1 cellular context compared by ENCODE assay signal in the genomic region with DNA sequence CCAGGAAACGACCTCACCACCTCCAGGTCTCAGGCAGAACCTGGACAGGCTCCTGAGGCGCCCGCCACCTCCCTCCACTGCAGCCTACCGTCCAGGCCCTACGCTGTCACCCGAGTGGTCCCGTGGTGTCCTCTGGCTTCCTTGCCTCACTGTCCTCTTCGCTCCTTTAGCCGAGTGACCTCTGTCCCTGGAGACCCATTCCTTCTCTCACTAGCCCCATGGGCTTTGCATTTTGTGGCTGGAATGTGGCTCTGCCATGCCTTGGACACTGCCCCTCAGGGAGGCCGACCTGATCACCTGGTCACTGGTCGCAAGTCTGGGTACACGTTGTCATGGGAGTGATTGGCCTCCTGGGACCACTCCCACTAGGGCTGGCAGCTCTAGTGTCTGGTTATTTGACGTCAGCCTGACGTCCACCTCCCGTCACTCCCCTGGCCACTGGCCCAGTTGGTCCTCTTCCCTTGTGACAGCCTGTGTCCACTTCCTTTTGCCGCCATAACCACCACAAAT.
TF ChIP-seq lines count a peak whose summit lies in the region.

No MANE protein-coding gene starts in this region.

TF ChIP-seq in H1, 55 proteins besides CTCF, POLR2A, EP300 and RAD21:
- no peak for TF ChIP-seq HDAC6 (IDR thresholded peaks at IDR 0.05; ENCODE audit: low read depth, low read length)
- no peak for TF ChIP-seq KDM4A (IDR thresholded peaks at IDR 0.05; ENCODE audit: low read depth, low read length, severe bottlenecking)
- no peak for TF ChIP-seq MAFK (IDR thresholded peaks at IDR 0.05; ENCODE audit: low read depth, low read length)
- no peak for TF ChIP-seq NANOG (IDR thresholded peaks at IDR 0.05; ENCODE audit: insufficient read depth, low read depth, low read length, poor library complexity, severe bottlenecking)
- TF ChIP-seq TAF1 (IDR thresholded peaks at IDR 0.05; ENCODE audit: low read depth, low read length) = no peak
TF ChIP-seq in H1: peak in this region for 0.
